ENCODE assay signal across 19 cellular contexts in genomic region chr1:35320937-35321336, GRCh38. TPM values are rescaled to one million over a fixed set of nuclear protein-coding genes. Genes with fewer than 3 reads are reported as not detected.
DNase-seq lines count a peak whose midpoint lies in the region; FAIRE-seq and TF ChIP-seq lines count a peak whose summit lies in the region.
"Had no signal": no experiment of that assay in that cellular context is flagged by ENCODE, and none has a peak within 500 bp of the region (broad histone marks: within the 10 kb centered on the region; RNA-seq: fewer than 3 reads in every experiment).

No MANE protein-coding gene starts in this region.

- H2BK120ac ChIP-seq in H1 (replicated peaks; ENCODE audit: low read depth, low read length), result no peak overlapping the region

- in situ Hi-C loops in transverse colon (cut with MboI; ENCODE audit: low pct_ligation_motif_present in 1 of 4, low pct_unique_long_range_greater_than_20kb in 1 of 4, low sequenced_read_pairs in 3 of 4), result no loop called here

- 97% methylated on average over 3 of the region's 3 CpGs; no CpG with 5 or more reads in 1 of the 2 experiments for WGBS in H1 (ENCODE audit: extremely low coverage in 1 of 2, insufficient coverage in 1 of 2, insufficient read length in 1 of 2, insufficient replicate concordance in 2 of 2, low coverage in 1 of 2, low lambda C conversion rate in 2 of 2, missing lambda C conversion rate in 1 of 2), 2 experiments
- 51 to 86% methylated on average over 3 of the region's 3 CpGs for WGBS in transverse colon (ENCODE audit: low coverage in 1 of 2), 2 donors

- no peak overlapping the region for H3K14ac ChIP-seq in H1 (ENCODE audit: insufficient read length)

- H3K23ac ChIP-seq in H1 (ENCODE audit: insufficient read length), result no peak overlapping the region

- POLR2A ChIA-PET in H1 (lab: Charles Lee; ENCODE audit: partially characterized antibody), result interaction anchor here (1.5 kb wide), 1 partner anchor 128 kb away, joined by 3 read pairs; the partner anchor contains the start of gene SFPQ

- DNase-seq in D721Med (ENCODE audit: insufficient read length, low spot score) (no peak), H1 (ENCODE audit: low read depth in 1 of 2, low spot score in 2 of 2) (no peak), progenitor cell of endocrine pancreas (ENCODE audit: low spot score, unreplicated experiment) (no peak), transverse colon (no peak), OCI-M1 (lab: John Stamatoyannopoulos, UW) (no peak), glutamatergic neuron (no peak)
- DNase-seq: DMS79, Kasumi-1, MM.1S, NCI-H1092, NCI-H1436 treated with DMSO at 0.1 percent for 48 hours, NCI-H2029, NCI-H345, NCI-H524 treated with DMSO at 0.1 percent for 48 hours, PC-9, SJCRH30 had no signal

- no peak overlapping the region for H3K4me3 Mint-ChIP-seq in progenitor cell of endocrine pancreas (ENCODE audit: low read depth)
- H3K4me3 Mint-ChIP-seq in glutamatergic neuron (ENCODE audit: unreplicated experiment), result no peak overlapping the region

- no peak overlapping the region for H3K18ac ChIP-seq in H1 (ENCODE audit: extremely low read depth, low read length)

- no peak overlapping the region for H3K4me3 ChIP-seq in H1 (ENCODE audit: extremely low read depth in 1 of 4, insufficient read depth in 2 of 4, low read depth in 3 of 4, low read length in 4 of 4)
- H3K4me3 ChIP-seq in transverse colon, result no peak overlapping the region
- H3K4me3 ChIP-seq: BLaER1 treated with 17β-estradiol and CSF1 and Interleukin-3, amounts not matched to agents 10 nM and 100 nM; PC-9; SJCRH30 had no signal

- FAIRE-seq in A204.1 (lab: Jason Lieb, UNC) (peak; percentile 60), D721Med (lab: Jason Lieb, UNC) (peak; percentile 29), H1 (lab: Jason Lieb, UNC) (peak; percentile 39)
- FAIRE-seq: H54 had no signal

- H4K20me1 ChIP-seq in H1 (replicated peaks in 1 of 2; ENCODE audit: control insufficient read depth in 1 of 2, insufficient read depth in 2 of 2, low read length in 2 of 2), result peaks cover 0 to 2% of the 10 kb centered on the region in 2 experiments

- no peaks in the 10 kb centered on the region for H3K36me3 ChIP-seq in H1 (ENCODE audit: control insufficient read depth in 2 of 4, insufficient read depth in 4 of 4, low read length in 3 of 4)
- H3K36me3 ChIP-seq in transverse colon, result no peaks in the 10 kb centered on the region

- no peaks in the 10 kb centered on the region for H3K9me3 Mint-ChIP-seq in progenitor cell of endocrine pancreas (ENCODE audit: low read depth)
- H3K9me3 Mint-ChIP-seq in glutamatergic neuron (ENCODE audit: unreplicated experiment), result no peaks in the 10 kb centered on the region

- no peak for TF ChIP-seq CTCF in D721Med (IDR thresholded peaks at IDR 0.05; ENCODE audit: insufficient read depth, missing control alignments)
- TF ChIP-seq CTCF in H1 (IDR thresholded peaks at IDR 0.05; ENCODE audit: control extremely low read depth in 1 of 3, insufficient read depth in 1 of 3, low read depth in 1 of 3, low read length in 3 of 3), result no peak
- no peak for TF ChIP-seq CTCF in progenitor cell of endocrine pancreas (IDR thresholded peaks at IDR 0.05; ENCODE audit: unreplicated experiment)
- no peak for TF ChIP-seq CTCF in transverse colon (IDR thresholded peaks at IDR 0.05)
- no peak for TF ChIP-seq CTCF in glutamatergic neuron (IDR thresholded peaks at IDR 0.05; ENCODE audit: partially characterized antibody, unreplicated experiment)

- intact Hi-C loops in transverse colon (cut with DNase I; ENCODE audit: low total_unique reads), result no loop called here

- H3K27me3 ChIP-seq in H1 (replicated peaks in 1 of 4; ENCODE audit: control insufficient read depth in 3 of 4, extremely low read depth in 1 of 4, insufficient read depth in 3 of 4, low read length in 3 of 4) (no peaks in the 10 kb centered on the region), transverse colon (no peaks in the 10 kb centered on the region)
- H3K27me3 ChIP-seq: BLaER1 treated with 17β-estradiol and CSF1 and Interleukin-3, amounts not matched to agents 10 nM and 100 nM; SJCRH30 had no signal

- H3K27ac ChIP-seq in H1 (ENCODE audit: low read depth, low read length), result no peak overlapping the region
- no peak overlapping the region for H3K27ac ChIP-seq in transverse colon
- H3K27ac ChIP-seq: BLaER1 treated with 17β-estradiol and CSF1 and Interleukin-3, amounts not matched to agents 10 nM and 100 nM; PC-9; SJCRH30 had no signal

- no peak overlapping the region for H4K5ac ChIP-seq in H1 (ENCODE audit: insufficient read length, low read depth, low read length)

- H3K27ac Mint-ChIP-seq in progenitor cell of endocrine pancreas (peak overlapping the region; percentile 74), glutamatergic neuron (ENCODE audit: unreplicated experiment) (no peak overlapping the region)

- 0 out of 2 replicates have a peak, but pooled peaks cover 2% of the 10 kb centered on the region for H3K79me1 ChIP-seq in H1 (ENCODE audit: low read depth, low read length)

- no peak overlapping the region for H3K9ac ChIP-seq in H1 (replicated peaks in 1 of 4; ENCODE audit: extremely low read depth in 1 of 4, low read depth in 3 of 4, low read length in 3 of 4)
- H3K9ac ChIP-seq: BLaER1 treated with 17β-estradiol and CSF1 and Interleukin-3, amounts not matched to agents 10 nM and 100 nM had no signal

- H4K8ac ChIP-seq in H1 (ENCODE audit: extremely low read depth, insufficient read depth, low read length), result no peak overlapping the region

- H3K36me3 Mint-ChIP-seq in progenitor cell of endocrine pancreas (ENCODE audit: insufficient read depth), result peaks cover 21% of the 10 kb centered on the region
- no peaks in the 10 kb centered on the region for H3K36me3 Mint-ChIP-seq in glutamatergic neuron (ENCODE audit: unreplicated experiment)

- H3K23me2 ChIP-seq in H1 (ENCODE audit: low read depth, low read length), result no peaks in the 10 kb centered on the region

- no peak overlapping the region for H3K4ac ChIP-seq in H1 (replicated peaks; ENCODE audit: insufficient read length, low read depth, low read length)

- H3K4me1 Mint-ChIP-seq in progenitor cell of endocrine pancreas (ENCODE audit: low read depth) (peaks cover 26% of the 10 kb centered on the region), glutamatergic neuron (ENCODE audit: low read depth, unreplicated experiment) (peaks cover 1% of the 10 kb centered on the region)

- H3K4me2 ChIP-seq in H1 (ENCODE audit: insufficient read depth in 1 of 2, low read depth in 2 of 2, low read length in 2 of 2), result no peak overlapping the region
- H3K4me2 ChIP-seq: BLaER1 treated with 17β-estradiol and CSF1 and Interleukin-3, amounts not matched to agents 10 nM and 100 nM; PC-9 had no signal

- H2BK5ac ChIP-seq in H1 (ENCODE audit: low read depth, low read length), result no peak overlapping the region

- H3K79me2 ChIP-seq in H1 (ENCODE audit: control insufficient read depth in 1 of 2, insufficient read depth in 2 of 2, low read length in 2 of 2), result peaks cover 0 to 55% of the 10 kb centered on the region in 2 experiments; a peak in 2 of 4 replicates

- no peak overlapping the region for H4K91ac ChIP-seq in H1 (replicated peaks; ENCODE audit: insufficient read length, low read length)

- no peak overlapping the region for H2BK12ac ChIP-seq in H1 (ENCODE audit: low read depth, low read length)

- CTCF ChIA-PET in H1 (lab: Charles Lee; ENCODE audit: partially characterized antibody), result interaction anchor here (2.0 kb wide), 1 partner anchor 119 kb away, joined by 6 read pairs; no protein-coding TSS in a partner anchor

- no peaks in the 10 kb centered on the region for H3K27me3 Mint-ChIP-seq in progenitor cell of endocrine pancreas
- no peaks in the 10 kb centered on the region for H3K27me3 Mint-ChIP-seq in glutamatergic neuron (ENCODE audit: unreplicated experiment)

- H2AK5ac ChIP-seq in H1 (ENCODE audit: low read depth, low read length), result no peak overlapping the region

- H3K56ac ChIP-seq in H1 (replicated peaks; ENCODE audit: insufficient read length, low read depth, low read length), result no peak overlapping the region

- no peaks in the 10 kb centered on the region for H3K9me3 ChIP-seq in H1 (ENCODE audit: insufficient read depth in 2 of 2, low read depth in 1 of 2, low read length in 1 of 2)
- H3K9me3 ChIP-seq in transverse colon, result no peaks in the 10 kb centered on the region
- H3K9me3 ChIP-seq: BLaER1 treated with 17β-estradiol and CSF1 and Interleukin-3, amounts not matched to agents 10 nM and 100 nM; SJCRH30 had no signal

- no peak overlapping the region for H2AFZ ChIP-seq in H1 (ENCODE audit: low read length)
- H2AFZ ChIP-seq: PC-9 had no signal

- TF ChIP-seq EP300 in H1 (IDR thresholded peaks at IDR 0.05; ENCODE audit: borderline replicate concordance in 1 of 2, low read depth in 2 of 2, low read length in 2 of 2), result no peak
- TF ChIP-seq EP300 in transverse colon (IDR thresholded peaks at IDR 0.05; ENCODE audit: low read depth), result no peak

- H3K4me1 ChIP-seq in H1 (replicated peaks in 1 of 4; ENCODE audit: control insufficient read depth in 3 of 4, insufficient read depth in 4 of 4, low read length in 3 of 4) (no peaks in the 10 kb centered on the region), transverse colon (peaks cover 0 to 12% (median 3%) of the 10 kb centered on the region in 4 donors)
- H3K4me1 ChIP-seq: SJCRH30 had no signal

- no peak overlapping the region for H2BK20ac ChIP-seq in H1 (ENCODE audit: low read length)

- no peak overlapping the region for H2BK15ac ChIP-seq in H1 (ENCODE audit: low read length)

- no peak for TF ChIP-seq RAD21 in H1 (IDR thresholded peaks at IDR 0.05 in 1 of 2, conservative IDR thresholded peaks at IDR 0.05 in 1 of 2; ENCODE audit: low read depth in 2 of 2, low read length in 2 of 2)

- no peak for TF ChIP-seq POLR2A in H1 (IDR thresholded peaks at IDR 0.05; ENCODE audit: control extremely low read depth in 1 of 2, low read depth in 2 of 2, low read length in 2 of 2)
- TF ChIP-seq POLR2A in transverse colon (IDR thresholded peaks at IDR 0.05), result no peak

TF ChIP-seq in H1, 55 proteins besides CTCF, POLR2A, EP300 and RAD21 (continues in another document):
- TF ChIP-seq GABPA (IDR thresholded peaks at IDR 0.05; ENCODE audit: borderline replicate concordance, insufficient read depth, low read length) (no peak), NANOG (IDR thresholded peaks at IDR 0.05; ENCODE audit: insufficient read depth, low read depth, low read length, poor library complexity, severe bottlenecking) (no peak), KDM1A (IDR thresholded peaks at IDR 0.05; ENCODE audit: borderline replicate concordance, low read length) (no peak)

RNA-seq across cellular contexts. Expression of gene ZMYM4, which starts 52.4 kb away (rescaled TPM):
- total RNA-seq in H1 (2021; fragmentation: NEBNext Ultra II Directional; extraction: Animal tissue kit (Norgen Biotek cat#: 25700)), result 81.2 and 81.3 TPM in 2 replicates
- 9.4 and 16.7 TPM in 2 replicates for polyA plus RNA-seq in H1 (2011; rRNA removed)
- 20.8 TPM for polyA plus RNA-seq in H1 (2011; cell fraction: cytosol; rRNA removed)
- polyA plus RNA-seq in H1 (2011; cell fraction: nucleus; rRNA removed), result 22.5 TPM
- polyA plus RNA-seq in H1 (2012, experiment 1 of 2), result 23.2 to 38.9 TPM (median 27.2 TPM) in 4 replicates
- polyA plus RNA-seq in H1 (2012, experiment 2 of 2), result 1.2 TPM
- polyA plus RNA-seq in H1 (2013, experiment 1 of 2), result 33.2 TPM
- 33.0 TPM for polyA plus RNA-seq in H1 (2013, experiment 2 of 2)
- 57.5 and 89.8 TPM in 2 replicates for polyA minus RNA-seq in H1 (2011; rRNA and poly(A)+ RNA removed)
- polyA minus RNA-seq in H1 (2011; cell fraction: cytosol; rRNA and poly(A)+ RNA removed), result 42.5 TPM
- 102 TPM for polyA minus RNA-seq in H1 (2011; cell fraction: nucleus; rRNA and poly(A)+ RNA removed)
- total RNA-seq in progenitor cell of endocrine pancreas (95.8 and 103 TPM in 2 replicates), transverse colon (10 to 100 TPM in 3 of 4 donors, 1 to 10 TPM in 1; 7.9 to 27.9 (median 25.5) TPM), glutamatergic neuron (ENCODE audit: unreplicated experiment) (64.8 TPM)
